In the genomic region with DNA sequence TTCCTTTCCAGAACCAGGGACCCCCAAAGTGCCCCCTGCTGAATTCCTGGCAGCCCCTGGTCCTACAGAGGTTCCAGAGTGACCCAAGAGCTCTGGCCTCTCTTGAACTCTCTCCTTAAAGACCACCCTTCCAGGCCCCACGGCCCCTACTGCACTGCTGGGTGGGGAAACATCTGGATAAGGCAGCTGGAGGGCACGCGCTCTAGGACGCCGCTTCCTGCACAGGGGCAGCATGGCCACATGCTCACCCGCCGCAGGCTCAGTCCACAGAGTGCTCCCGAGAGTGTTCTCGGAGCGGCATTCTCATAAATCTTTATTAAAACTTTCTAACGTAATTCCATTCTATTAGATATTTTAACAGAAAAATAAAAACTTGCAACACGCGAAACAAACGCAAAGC, we compare ENCODE assay signal across 1 cellular context.
TF ChIP-seq lines count a peak whose summit lies in the region.

No MANE protein-coding gene starts in this region.

TF ChIP-seq in WTC11, 78 proteins besides CTCF, POLR2A, EP300 and RAD21 (continued from another document):
- TF ChIP-seq AR (CRISPR knock-in tag; IDR thresholded peaks at IDR 0.05), result no peak
- TF ChIP-seq, protein P1, sequence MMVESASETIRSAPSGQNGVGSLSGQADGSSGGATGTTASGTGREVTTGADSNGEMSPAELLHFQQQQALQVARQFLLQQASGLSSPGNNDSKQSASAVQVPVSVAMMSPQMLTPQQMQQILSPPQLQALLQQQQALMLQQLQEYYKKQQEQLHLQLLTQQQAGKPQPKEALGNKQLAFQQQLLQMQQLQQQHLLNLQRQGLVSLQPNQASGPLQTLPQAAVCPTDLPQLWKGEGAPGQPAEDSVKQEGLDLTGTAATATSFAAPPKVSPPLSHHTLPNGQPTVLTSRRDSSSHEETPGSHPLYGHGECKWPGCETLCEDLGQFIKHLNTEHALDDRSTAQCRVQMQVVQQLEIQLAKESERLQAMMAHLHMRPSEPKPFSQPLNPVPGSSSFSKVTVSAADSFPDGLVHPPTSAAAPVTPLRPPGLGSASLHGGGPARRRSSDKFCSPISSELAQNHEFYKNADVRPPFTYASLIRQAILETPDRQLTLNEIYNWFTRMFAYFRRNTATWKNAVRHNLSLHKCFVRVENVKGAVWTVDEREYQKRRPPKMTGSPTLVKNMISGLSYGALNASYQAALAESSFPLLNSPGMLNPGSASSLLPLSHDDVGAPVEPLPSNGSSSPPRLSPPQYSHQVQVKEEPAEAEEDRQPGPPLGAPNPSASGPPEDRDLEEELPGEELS (CRISPR knock-in tag; IDR thresholded peaks at IDR 0.05), result no peak
- no peak for TF ChIP-seq ATF1 (CRISPR knock-in tag; IDR thresholded peaks at IDR 0.05)
- TF ChIP-seq SMAD3 (CRISPR knock-in tag; IDR thresholded peaks at IDR 0.05; ENCODE audit: borderline replicate concordance), result no peak
